Comparison of ENCODE assay signal across 17 cellular contexts in the genomic region with DNA sequence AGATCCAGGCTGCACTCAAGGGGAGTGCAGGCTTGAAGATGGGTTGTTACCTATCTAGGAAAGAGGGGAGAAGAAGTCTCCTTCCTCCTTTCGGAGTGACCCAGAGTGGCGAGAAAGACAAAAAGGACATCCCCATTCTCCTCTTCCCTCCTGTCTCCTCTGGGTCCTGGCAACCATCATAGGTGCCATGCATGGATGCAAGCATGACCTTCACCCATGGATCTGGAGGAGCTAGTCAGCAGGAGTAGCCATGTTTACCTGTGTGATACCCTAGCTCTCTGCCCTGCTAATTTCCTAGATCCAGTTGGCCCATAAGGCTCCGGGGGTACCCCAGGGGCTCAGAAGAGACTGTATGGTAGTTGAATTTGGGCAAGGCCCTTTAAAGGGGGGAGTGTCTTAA. TPM values are rescaled to one million over a fixed set of nuclear protein-coding genes. Genes with fewer than 3 reads are reported as not detected.
A peak's percentile ranks its signal among the peaks of the same experiment; 100 is the strongest.
DNase-seq lines count a peak whose midpoint lies in the region; TF ChIP-seq lines count a peak whose summit lies in the region.
"Had no signal": no experiment of that assay in that cellular context is flagged by ENCODE, and none has a peak within 500 bp of the region (broad histone marks: within the 10 kb centered on the region; RNA-seq: fewer than 3 reads in every experiment).

No MANE protein-coding gene starts in this region.

- TF ChIP-seq CTCF in AG09319 (IDR thresholded peaks at IDR 0.05; ENCODE audit: low read depth, low read length) (no peak), fibroblast of lung (conservative IDR thresholded peaks at IDR 0.05 in 1 of 2, IDR thresholded peaks at IDR 0.05 in 1 of 2; ENCODE audit: low read depth in 1 of 2, low read length in 2 of 2) (no peak), GM10266 (IDR thresholded peaks at IDR 0.05; ENCODE audit: control insufficient read depth, insufficient read depth, low read depth, missing control alignments) (no peak)

- H3K27ac ChIP-seq in fibroblast of lung (ENCODE audit: insufficient read depth, low read length): no peak overlapping the region

- H3K36me3 ChIP-seq in fibroblast of lung (ENCODE audit: control insufficient read depth, insufficient read depth, low read length): no peaks in the 10 kb centered on the region

- no peak overlapping the region for H2AFZ ChIP-seq in fibroblast of lung (ENCODE audit: low read length)

- H3K4me3 ChIP-seq in fibroblast of lung (replicated peaks in 1 of 4; ENCODE audit: control extremely low read depth in 1 of 4, insufficient read depth in 1 of 4, low read depth in 3 of 4, low read length in 4 of 4): no peak overlapping the region
- H3K4me3 ChIP-seq: lung had no signal

- peak; percentile 3 for DNase-seq in AG09319 (ENCODE audit: extremely low read depth, low read depth)
- DNase-seq in COR-L47 (lab: John Stamatoyannopoulos, UW): peak; percentile 16
- peak; percentile 24 for DNase-seq in SK-N-DZ (ENCODE audit: low spot score)
- DNase-seq in fibroblast of lung (ENCODE audit: low read depth in 2 of 2): peak; percentile 50 to 62
- DNase-seq in GM10266 (ENCODE audit: extremely low spot score): no peak
- DNase-seq in hypothalamus (lab: John Stamatoyannopoulos, UW): no peak
- DNase-seq in NCI-H1105 treated with DMSO at 0.1 percent for 48 hours (lab: John Stamatoyannopoulos, UW): no peak
- DNase-seq: activated B cell treated with CpG ODN at 0.5 μM for 24 hours; activated CD8-positive, alpha-beta memory T cell treated with anti-CD3 and anti-CD28 coated beads, Interleukin-2, amount 50 U/mL, for 48 hours; CD8-positive, alpha-beta memory T cell; cerebellar nuclear complex; GF-D8; NCI-H187 treated with DMSO at 0.1 percent for 48 hours; small intestine; stimulated activated naive CD4-positive, alpha-beta T cell treated with Interleukin-2 at 50 U/mL for 16 hours; SW 1271 had no signal

- no peaks in the 10 kb centered on the region for H4K20me1 ChIP-seq in fibroblast of lung (ENCODE audit: control insufficient read depth, extremely low read depth, insufficient read depth, low read length)

- H3K27me3 ChIP-seq in fibroblast of lung (ENCODE audit: control insufficient read depth, insufficient read depth, low read length): no peaks in the 10 kb centered on the region

- peaks cover 3% of the 10 kb centered on the region for H3K9me3 ChIP-seq in fibroblast of lung (ENCODE audit: control insufficient read depth, insufficient read depth, low read depth, low read length)

- no peak overlapping the region for H3K9ac ChIP-seq in fibroblast of lung (ENCODE audit: insufficient read depth, low read length)

- no peaks in the 10 kb centered on the region for H3K79me2 ChIP-seq in fibroblast of lung (ENCODE audit: control insufficient read depth, insufficient read depth, low read length)

- no peaks in the 10 kb centered on the region for H3K4me1 ChIP-seq in fibroblast of lung (ENCODE audit: control insufficient read depth, extremely low read depth, insufficient read depth, low read length)

- H3K4me2 ChIP-seq in fibroblast of lung (ENCODE audit: extremely low read depth, insufficient read depth, low read length): no peak overlapping the region

RNA-seq across cellular contexts. Expression of gene CROT, which starts 17.2 kb away (rescaled TPM):
- 4.4 and 8.9 TPM in 2 replicates for polyA plus RNA-seq in SK-N-DZ (2014; cell fraction: cytosol; rRNA removed)
- 14.7 and 19.6 TPM in 2 replicates for polyA plus RNA-seq in SK-N-DZ (2014; cell fraction: nucleus; rRNA removed)
- total RNA-seq in fibroblast of lung: 19.3 and 23.0 TPM in 2 replicates
- 13.1 and 21.9 TPM in 2 replicates for polyA plus RNA-seq in fibroblast of lung
- 8.2 and 15.1 TPM in 2 replicates for polyA plus RNA-seq in fibroblast of lung (2012)
- 0.59 and 3.9 TPM in 2 replicates for polyA minus RNA-seq in fibroblast of lung (ENCODE audit: low replicate concordance)

Comparison
In these comparisons a context has a peak if more than half of its experiments do, and no peak if none do; other contexts are left out.
1. DNase-seq: peak in AG09319 (single experiment), COR-L47 (single experiment), SK-N-DZ (single experiment) and fibroblast of lung (2 of 2); none in GM10266 (single experiment), hypothalamus (0 of 51) and NCI-H1105 treated with DMSO at 0.1 percent for 48 hours (single experiment).